10 cellular contexts compared by ENCODE assay signal in the genomic region with DNA sequence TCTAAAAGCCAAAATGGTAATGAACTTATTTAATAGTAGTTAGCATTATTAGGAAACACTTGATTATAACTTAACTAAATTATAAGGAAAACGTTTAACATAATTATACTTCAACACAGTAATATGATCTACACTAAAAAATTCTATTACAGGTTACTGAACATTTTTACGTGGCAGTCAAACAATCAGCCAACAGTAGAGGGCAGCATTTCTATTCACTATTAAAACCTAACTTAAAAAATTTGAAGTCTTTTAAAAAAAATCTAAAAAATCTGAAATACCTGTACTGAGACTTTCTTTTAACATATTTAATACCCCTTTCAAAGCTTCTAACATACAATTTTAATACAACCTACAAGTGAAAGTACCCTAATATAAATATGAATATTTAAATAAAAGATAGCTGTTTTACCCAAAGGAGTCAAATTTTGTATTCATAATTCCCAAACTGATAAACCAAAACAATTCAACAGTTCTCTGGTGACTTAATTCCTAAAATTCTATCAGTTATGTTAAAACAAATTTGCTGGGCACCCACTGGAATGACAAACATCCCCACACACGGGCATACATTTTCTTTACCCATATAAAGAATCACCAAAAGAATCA. TPM values are rescaled to one million over a fixed set of nuclear protein-coding genes. Genes with fewer than 3 reads are reported as not detected.
A peak's percentile ranks its signal among the peaks of the same experiment; 100 is the strongest.
DNase-seq lines count a peak whose midpoint lies in the region; ATAC-seq and TF ChIP-seq lines count a peak whose summit lies in the region.
"Had no signal": no experiment of that assay in that cellular context is flagged by ENCODE, and none has a peak within 500 bp of the region (broad histone marks: within the 10 kb centered on the region; RNA-seq: fewer than 3 reads in every experiment).

No MANE protein-coding gene starts in this region.

- intact Hi-C loops in IMR-90 (cut with micrococcal nuclease): loop anchor here (1.0 kb wide), 1 partner anchor 253 kb away; no protein-coding TSS in a partner anchor
- intact Hi-C loops in naive thymus-derived CD4-positive, alpha-beta T cell (cut with micrococcal nuclease): loop anchor here (1.0 to 5.0 kb wide), 6 partner anchors 33 to 253 kb away; a partner anchor contains a TSS

- H3K56ac ChIP-seq in IMR-90 (ENCODE audit: extremely low read depth, insufficient read depth, low read length): no peak overlapping the region

- H3K9me1 ChIP-seq in IMR-90 (ENCODE audit: insufficient read depth, low read length): peaks cover 3% of the 10 kb centered on the region; the same call in 1 of the 2 replicates

- peaks cover 2% of the 10 kb centered on the region for H3K4me1 ChIP-seq in IMR-90 (ENCODE audit: control insufficient read depth, insufficient read depth, low read length)
- H3K4me1 ChIP-seq in SJCRH30: peaks cover 4% of the 10 kb centered on the region; the same call in 1 of the 2 replicates
- H3K4me1 ChIP-seq in naive thymus-derived CD4-positive, alpha-beta T cell (ENCODE audit: control insufficient read depth in 2 of 2, insufficient read depth in 2 of 2, low read length in 2 of 2): peaks cover 4 to 19% of the 10 kb centered on the region in 2 donors

- no peak overlapping the region for H2AK9ac ChIP-seq in IMR-90 (replicated peaks; ENCODE audit: low read depth, low read length, poor library complexity)

- peaks cover 29 to 64% of the 10 kb centered on the region in 2 experiments for H3K79me1 ChIP-seq in IMR-90 (ENCODE audit: low read depth in 1 of 2, low read length in 2 of 2)

- CTCF ChIA-PET in IMR-90 (lab: Yijun Ruan, JAX): interaction anchor here (0.7 to 1.6 kb wide), 11 partner anchors 10 to 244 kb away, joined by 3 to 6 read pairs (median 3); no protein-coding TSS in a partner anchor
- CTCF ChIA-PET in naive thymus-derived CD4-positive, alpha-beta T cell (lab: Charles Lee): interaction anchor here (0.7 to 3.4 kb wide), 15 partner anchors 11 to 258 kb away, joined by 3 to 23 read pairs (median 6); no protein-coding TSS in a partner anchor

- ATAC-seq in IMR-90 (ENCODE audit: low read depth): 0 out of 2 replicates have a peak, but pooled peaks have one; percentile 49
- ATAC-seq in naive thymus-derived CD4-positive, alpha-beta T cell: peak; percentile 48
- ATAC-seq: activated naive CD4-positive, alpha-beta T cell treated with anti-CD3 and anti-CD28 coated beads, Interleukin-2, amount 50 U/mL, for 72 hours had no signal

- dilution Hi-C loops in IMR-90 (cut with HindIII; ENCODE audit: low sequenced_read_pairs, unreplicated experiment): no loop called here

- peak; percentile 70 for TF ChIP-seq RAD21 in IMR-90 (IDR thresholded peaks at IDR 0.05; ENCODE audit: low read length)

- H3K14ac ChIP-seq in IMR-90 (replicated peaks; ENCODE audit: low read depth, low read length): no peak overlapping the region

- H3K36me3 ChIP-seq in IMR-90 (ENCODE audit: control insufficient read depth, insufficient read depth, low read length): no peaks in the 10 kb centered on the region
- H3K36me3 ChIP-seq in SJCRH30: 0 out of 2 replicates have a peak, but pooled peaks cover 3% of the 10 kb centered on the region
- no peaks in the 10 kb centered on the region for H3K36me3 ChIP-seq in naive thymus-derived CD4-positive, alpha-beta T cell (ENCODE audit: control insufficient read depth in 2 of 3, insufficient read depth in 3 of 3, low read length in 3 of 3)

- POLR2A ChIA-PET in IMR-90 (lab: Charles Lee; ENCODE audit: unreplicated experiment): no interaction called here
- POLR2A ChIA-PET in naive thymus-derived CD4-positive, alpha-beta T cell (lab: Charles Lee): interaction anchor here (1.2 kb wide), 1 partner anchor 245 kb away, joined by 3 read pairs; no protein-coding TSS in a partner anchor

- H3K36me3 Mint-ChIP-seq in naive thymus-derived CD4-positive, alpha-beta T cell: peaks cover 0 to 8% (median 7%) of the 10 kb centered on the region in 5 donors

- no peak overlapping the region for H3K4ac ChIP-seq in IMR-90 (ENCODE audit: low read depth, low read length)

- no TSS peak for BruUV-seq in IMR-90 (replicated peaks; lab: Mats Ljungman, UMichigan)

- H3K9me3 ChIP-seq in IMR-90 (ENCODE audit: control insufficient read depth, insufficient read depth, low read length): no peaks in the 10 kb centered on the region
- no peaks in the 10 kb centered on the region; the same call in 1 of the 2 replicates for H3K9me3 ChIP-seq in SJCRH30 (replicated peaks)
- no peaks in the 10 kb centered on the region for H3K9me3 ChIP-seq in naive thymus-derived CD4-positive, alpha-beta T cell (ENCODE audit: control insufficient read depth in 2 of 3, low read length in 3 of 3)

- no peak overlapping the region for H3K4me3 Mint-ChIP-seq in naive thymus-derived CD4-positive, alpha-beta T cell

- no peak overlapping the region for H3K27ac ChIP-seq in IMR-90 (ENCODE audit: insufficient read depth, low read length)
- H3K27ac ChIP-seq in SJCRH30: no peak overlapping the region
- no peak overlapping the region for H3K27ac ChIP-seq in coronary artery
- H3K27ac ChIP-seq in naive thymus-derived CD4-positive, alpha-beta T cell (ENCODE audit: low read depth, low read length): no peak overlapping the region
- H3K27ac ChIP-seq: BLaER1 had no signal

- no peak overlapping the region for H3K4me2 ChIP-seq in IMR-90 (ENCODE audit: low read depth, low read length)
- H3K4me2 ChIP-seq: BLaER1 had no signal

- no peak overlapping the region for H4K5ac ChIP-seq in IMR-90 (ENCODE audit: low read depth, low read length)

- TF ChIP-seq POLR2A in IMR-90 (IDR thresholded peaks at IDR 0.05; ENCODE audit: low read depth, low read length): no peak

- no peak overlapping the region for H2BK120ac ChIP-seq in IMR-90 (ENCODE audit: low read depth, low read length)

- no peak overlapping the region for H3K9ac ChIP-seq in IMR-90 (ENCODE audit: low read depth, low read length)
- H3K9ac ChIP-seq: BLaER1 had no signal

- no peak overlapping the region for H3K18ac ChIP-seq in IMR-90 (ENCODE audit: low read depth, low read length)

- no CpG with 5 or more reads among the region's 3 CpGs for WGBS in IMR-90 (ENCODE audit: extremely low coverage in 2 of 2, insufficient read length in 1 of 2), 2 experiments

- H4K8ac ChIP-seq in IMR-90 (ENCODE audit: low read depth in 2 of 2, low read length in 2 of 2): no peak overlapping the region

- H2BK5ac ChIP-seq in IMR-90 (ENCODE audit: low read depth, low read length, poor library complexity, severe bottlenecking): no peak overlapping the region

- peak; percentile 74 for TF ChIP-seq CTCF in IMR-90 (conservative IDR thresholded peaks at IDR 0.05; ENCODE audit: low read depth, low read length)
- peak; percentile 34 for TF ChIP-seq CTCF in coronary artery (IDR thresholded peaks at IDR 0.05)

- no peak overlapping the region for H2BK15ac ChIP-seq in IMR-90 (ENCODE audit: low read depth, low read length)

- peak; percentile 45 for DNase-seq in NCI-H1092 treated with DMSO at 0.1 percent for 48 hours (lab: John Stamatoyannopoulos, UW)
- no peak for DNase-seq in NCI-H1092 (lab: John Stamatoyannopoulos, UW)
- DNase-seq in IMR-90: peak; percentile 64
- DNase-seq in SJCRH30: peak; percentile 14 to 67
- DNase-seq in coronary artery (ENCODE audit: low spot score): no peak
- peak in 7 of 9 donors; percentile 24 to 63 (median 50) for DNase-seq in naive thymus-derived CD4-positive, alpha-beta T cell
- no peak for DNase-seq in NK-92 (lab: John Stamatoyannopoulos, UW; ENCODE audit: unreplicated experiment)
- no peak for DNase-seq in NCI-H226

- H2AFZ ChIP-seq in IMR-90 (replicated peaks; ENCODE audit: low read length, poor library complexity): no peak overlapping the region

- no peak overlapping the region for H2AK5ac ChIP-seq in IMR-90 (ENCODE audit: low read depth, low read length)

- H2BK20ac ChIP-seq in IMR-90 (ENCODE audit: low read depth, low read length): no peak overlapping the region

- H3K4me1 Mint-ChIP-seq in naive thymus-derived CD4-positive, alpha-beta T cell: peaks cover 32 to 92% (median 83%) of the 10 kb centered on the region in 7 donors

- no peak overlapping the region for H3K23ac ChIP-seq in IMR-90 (ENCODE audit: low read depth, low read length)

- peaks cover 38% of the 10 kb centered on the region for H4K20me1 ChIP-seq in IMR-90 (ENCODE audit: insufficient read depth, low read length)

- H3K27ac Mint-ChIP-seq in naive thymus-derived CD4-positive, alpha-beta T cell: peak overlapping the region in 1 of 9 donors; percentile 0
- H3K27ac Mint-ChIP-seq: activated naive CD4-positive, alpha-beta T cell treated with anti-CD3 and anti-CD28 coated beads, Interleukin-2, amount 50 U/mL, for 72 hours had no signal

- in situ Hi-C loops in IMR-90 (cut with MboI; ENCODE audit: low sequenced_read_pairs): loop anchor here (10.0 kb wide), 1 partner anchor 258 kb away; no protein-coding TSS in a partner anchor

- H3K27me3 ChIP-seq in IMR-90 (ENCODE audit: control insufficient read depth, insufficient read depth, low read length) (no peaks in the 10 kb centered on the region), SJCRH30 (no peaks in the 10 kb centered on the region)
- H3K27me3 ChIP-seq in naive thymus-derived CD4-positive, alpha-beta T cell (ENCODE audit: control insufficient read depth in 2 of 2, insufficient read depth in 2 of 2, low read length in 2 of 2): no peaks in the 10 kb centered on the region
- H3K27me3 ChIP-seq: BLaER1 had no signal

- H3K4me3 ChIP-seq in IMR-90 (ENCODE audit: insufficient read depth, low read depth, low read length) (no peak overlapping the region), SJCRH30 (no peak overlapping the region), coronary artery (no peak overlapping the region)
- no peak overlapping the region for H3K4me3 ChIP-seq in naive thymus-derived CD4-positive, alpha-beta T cell (ENCODE audit: low read length)
- H3K4me3 ChIP-seq: BLaER1 had no signal

- no peak overlapping the region for H4K91ac ChIP-seq in IMR-90 (ENCODE audit: insufficient read depth, low read depth, low read length)

- H3K27me3 Mint-ChIP-seq in naive thymus-derived CD4-positive, alpha-beta T cell: no peaks in the 10 kb centered on the region

- H3K9me3 Mint-ChIP-seq in naive thymus-derived CD4-positive, alpha-beta T cell: peaks cover 0 to 1% (median 0%) of the 10 kb centered on the region in 11 donors
- H3K9me3 Mint-ChIP-seq: activated naive CD4-positive, alpha-beta T cell treated with anti-CD3 and anti-CD28 coated beads, Interleukin-2, amount 50 U/mL, for 72 hours had no signal

TF ChIP-seq in IMR-90, 13 proteins besides CTCF, POLR2A, EP300 and RAD21:
- peak; percentile 76 for TF ChIP-seq SMC3 (IDR thresholded peaks at IDR 0.05; ENCODE audit: low read depth, low read length)
- no peak for TF ChIP-seq CHD1 (IDR thresholded peaks at IDR 0.05; ENCODE audit: low read depth, low read length)
- no peak for TF ChIP-seq MXI1 (IDR thresholded peaks at IDR 0.05; ENCODE audit: borderline replicate concordance, low read depth, low read length)

RNA-seq across cellular contexts. Expression of a gene that starts 41.5 kb away (rescaled TPM):
- 57.7 and 58.6 TPM in 2 replicates for total RNA-seq in IMR-90 (2012; rRNA removed)
- polyA plus RNA-seq in IMR-90 (2012; rRNA removed): 18.7 and 21.2 TPM in 2 replicates
- 3.7 and 4.9 TPM in 2 replicates for polyA plus RNA-seq in IMR-90 (2012; cell fraction: cytosol; rRNA removed)
- 5.5 and 51.9 TPM in 2 replicates for polyA plus RNA-seq in IMR-90 (2012; cell fraction: nucleus; rRNA removed; ENCODE audit: low replicate concordance)
- total RNA-seq in SJCRH30 (2014; rRNA removed; shearing (Covaris generic)): 64.4 and 75.1 TPM in 2 replicates
- 10 to 100 TPM; 79.5 to 96.5 (median 86.0) TPM for total RNA-seq in naive thymus-derived CD4-positive, alpha-beta T cell
- 10 to 100 TPM; 27.9 to 29.0 TPM for polyA plus RNA-seq in naive thymus-derived CD4-positive, alpha-beta T cell

Comparison
In these comparisons a context has a peak if more than half of its experiments do, and no peak if none do; other contexts are left out.
1. DNase-seq: peak in NCI-H1092 treated with DMSO at 0.1 percent for 48 hours (single experiment), IMR-90 (single experiment), SJCRH30 (2 of 2) and naive thymus-derived CD4-positive, alpha-beta T cell (7 of 9); none in NCI-H1092 (single experiment), coronary artery (single experiment), NK-92 (single experiment) and NCI-H226 (single experiment).